Comparison of ENCODE assay signal across 4 cellular contexts in genomic region chr2:42085079-42085478, GRCh38. TPM values are rescaled to one million over a fixed set of nuclear protein-coding genes. Genes with fewer than 3 reads are reported as not detected.
"Had no signal": no experiment of that assay in that cellular context is flagged by ENCODE, and none has a peak within 500 bp of the region (broad histone marks: within the 10 kb centered on the region; RNA-seq: fewer than 3 reads in every experiment).

No MANE protein-coding gene starts in this region.

RNA-seq across cellular contexts. Expression of gene PKDCC, which starts 37.3 kb away (rescaled TPM):
- total RNA-seq: activated CD4-positive, alpha-beta T cell treated with anti-CD3 and anti-CD28 coated beads, Interleukin-2, amount 10 ng/mL, durations not matched to agents 24 days and 14 days; activated CD8-positive, alpha-beta T cell treated with anti-CD3 and anti-CD28 coated beads for 36 hours; activated naive CD8-positive, alpha-beta T cell treated with anti-CD3 and anti-CD28 coated beads, Interleukin-2, amount 10 ng/mL, durations not matched to agents 7 days and 5 days; activated T-cell treated with anti-CD3 and anti-CD28 coated beads, Interleukin-2, amount 50 U/mL, for 72 hours had no signal
